Comparison of ENCODE assay signal across 31 cellular contexts in genomic region chr11:2980168-2980840, GRCh38. TPM values are rescaled to one million over a fixed set of nuclear protein-coding genes. Genes with fewer than 3 reads are reported as not detected.
"Had no signal": no experiment of that assay in that cellular context is flagged by ENCODE, and none has a peak within 500 bp of the region (broad histone marks: within the 10 kb centered on the region; RNA-seq: fewer than 3 reads in every experiment).

No MANE protein-coding gene starts in this region.

- H3K27ac ChIP-seq: brain microvascular endothelial cell, gastrocnemius medialis, pancreas, prostate gland, sigmoid colon, stomach, thyroid gland had no signal

- H3K9me3 Mint-ChIP-seq: activated B cell treated with CpG ODN at 0.5 μM for 24 hours; activated T-helper 17 cell treated with anti-CD3 and anti-CD28 coated beads, Interleukin-2, amount 50 U/mL, for 72 hours; endodermal cell; naive thymus-derived CD4-positive, alpha-beta T cell; stimulated activated memory B cell treated with anti-CD40 and anti-IgM and Interleukin-4, amounts not matched to agents 10 μg/mL and 1 μg/mL and 100 μg/mL, for 72 hours had no signal

- H3K4me3 ChIP-seq: gastrocnemius medialis, pancreas, prostate gland, sigmoid colon, stomach, thyroid gland had no signal

- H3K27me3 ChIP-seq: brain microvascular endothelial cell, gastrocnemius medialis, pancreas, sigmoid colon, stomach, thyroid gland had no signal

- H3K27ac Mint-ChIP-seq: activated B cell treated with CpG ODN at 0.5 μM for 24 hours; activated T-helper 17 cell treated with anti-CD3 and anti-CD28 coated beads, Interleukin-2, amount 50 U/mL, for 72 hours; stimulated activated memory B cell treated with anti-CD40 and anti-IgM and Interleukin-4, amounts not matched to agents 10 μg/mL and 1 μg/mL and 100 μg/mL, for 72 hours had no signal

- H3K36me3 ChIP-seq: prostate gland had no signal

- FAIRE-seq: astrocyte, islet of Langerhans, pancreas, small intestine had no signal

- H3K4me3 Mint-ChIP-seq: activated B cell treated with CpG ODN at 0.5 μM for 24 hours; activated T-helper 17 cell treated with anti-CD3 and anti-CD28 coated beads, Interleukin-2, amount 50 U/mL, for 72 hours; endodermal cell; stimulated activated memory B cell treated with anti-CD40 and anti-IgM and Interleukin-4, amounts not matched to agents 10 μg/mL and 1 μg/mL and 100 μg/mL, for 72 hours had no signal

- DNase-seq: activated B cell treated with CpG ODN at 0.5 μM for 24 hours; activated CD4-positive, alpha-beta T cell treated with anti-CD3 and anti-CD28 coated beads, Interleukin-2, amount 50 U/mL, for 1 hour; activated CD8-positive, alpha-beta memory T cell treated with anti-CD3 and anti-CD28 coated beads, Interleukin-2, amount 50 U/mL, for 4 hours; activated gamma-delta T cell treated with Interleukin-2 at 50 U/mL for 16 hours; activated naive CD4-positive, alpha-beta T cell treated with anti-CD3 and anti-CD28 coated beads, Interleukin-2, amount 50 U/mL, for 16 hours; activated T-cell treated with anti-CD3 and anti-CD28 coated beads, Interleukin-2, amount 50 U/mL, for 1 hour; amniotic stem cell; brain microvascular endothelial cell; central memory CD4-positive, alpha-beta T cell; endodermal cell; gastrocnemius medialis; glutamatergic neuron; left cardiac atrium; midbrain; naive thymus-derived CD4-positive, alpha-beta T cell; pancreas; retina; sigmoid colon; small intestine; stimulated activated CD4-positive, alpha-beta T cell treated with anti-CD3 and anti-CD28 coated beads, Interleukin-1b, Interleukin-23, amount 100 ng/mL, for 48 hours; stimulated activated CD4-positive, alpha-beta T cell treated with anti-CD3 and anti-CD28 coated beads, Interleukin-4, amount 100 ng/mL, for 4 hours; stimulated activated CD8-positive, alpha-beta memory T cell treated with anti-CD3 and anti-CD28 coated beads, Interleukin-4, amount 100 ng/mL, for 48 hours; stomach; T-helper 2 cell; thyroid gland had no signal

- H3K9me3 ChIP-seq: gastrocnemius medialis, pancreas, prostate gland, sigmoid colon, stomach, thyroid gland had no signal

- H3K27me3 Mint-ChIP-seq: activated B cell treated with CpG ODN at 0.5 μM for 24 hours; activated T-helper 17 cell treated with anti-CD3 and anti-CD28 coated beads, Interleukin-2, amount 50 U/mL, for 72 hours; naive thymus-derived CD4-positive, alpha-beta T cell; stimulated activated memory B cell treated with anti-CD40 and anti-IgM and Interleukin-4, amounts not matched to agents 10 μg/mL and 1 μg/mL and 100 μg/mL, for 72 hours had no signal

- ATAC-seq: activated T-helper 17 cell treated with anti-CD3 and anti-CD28 coated beads, Interleukin-2, amount 50 U/mL, for 72 hours; gastrocnemius medialis; left cardiac atrium; naive thymus-derived CD4-positive, alpha-beta T cell; pancreas; stimulated activated memory B cell treated with anti-CD40 and anti-IgM and Interleukin-4, amounts not matched to agents 10 μg/mL and 1 μg/mL and 100 μg/mL, for 72 hours had no signal

RNA-seq across cellular contexts. Expression of gene PHLDA2, which starts 51.1 kb away (rescaled TPM):
- polyA plus RNA-seq: naive thymus-derived CD4-positive, alpha-beta T cell; neural cell had no signal
